In genomic region chr9:16704096-16704488, GRCh38 we compare ENCODE assay signal across 9 cellular contexts.
DNase-seq lines count a peak whose midpoint lies in the region; TF ChIP-seq lines count a peak whose summit lies in the region.
"Had no signal": no experiment of that assay in that cellular context is flagged by ENCODE, and none has a peak within 500 bp of the region (broad histone marks: within the 10 kb centered on the region; RNA-seq: fewer than 3 reads in every experiment).

No MANE protein-coding gene starts in this region.

- no peak overlapping the region for H3K23ac ChIP-seq in mesenchymal stem cell (ENCODE audit: low read length in 2 of 2)

- H4K8ac ChIP-seq in mesenchymal stem cell (ENCODE audit: low read length), result no peak overlapping the region

- peaks cover 11% of the 10 kb centered on the region for H3K4me1 ChIP-seq in mesenchymal stem cell (ENCODE audit: control insufficient read depth, insufficient read depth, low read depth, low read length)
- H3K4me1 ChIP-seq in tibial nerve, result peaks cover 0 to 64% (median 3%) of the 10 kb centered on the region in 4 donors

- H2BK12ac ChIP-seq in mesenchymal stem cell (ENCODE audit: low read length in 2 of 2), result no peak overlapping the region

- peaks cover 4 to 15% of the 10 kb centered on the region in 2 experiments for H3K36me3 ChIP-seq in mesenchymal stem cell (ENCODE audit: control insufficient read depth in 1 of 2, insufficient read depth in 2 of 2, low read depth in 1 of 2, low read length in 2 of 2)
- no peaks in the 10 kb centered on the region for H3K36me3 ChIP-seq in tibial nerve

- peaks cover 10% of the 10 kb centered on the region for H3K79me1 ChIP-seq in mesenchymal stem cell (replicated peaks; ENCODE audit: low read length, poor library complexity, severe bottlenecking)

- peak overlapping the region; percentile 24 to 73 for H3K4ac ChIP-seq in mesenchymal stem cell (ENCODE audit: low read depth in 1 of 2, low read length in 2 of 2)

- 14% methylated on average over 1 of the region's 3 CpGs for WGBS in mesenchymal stem cell
- 37 to 40% methylated on average over 3 of the region's 3 CpGs for WGBS in tibial nerve, 2 donors

- H3K4me2 ChIP-seq in mesenchymal stem cell (ENCODE audit: low read length, poor library complexity, severe bottlenecking), result peak overlapping the region; percentile 66

- peak overlapping the region; percentile 93 for H2BK5ac ChIP-seq in mesenchymal stem cell (ENCODE audit: low read depth, low read length, poor library complexity, severe bottlenecking)

- H3K27me3 ChIP-seq in mesenchymal stem cell (ENCODE audit: control insufficient read depth in 1 of 2, insufficient read depth in 1 of 2, low read length in 2 of 2), result no peaks in the 10 kb centered on the region
- H3K27me3 ChIP-seq in tibial nerve, result no peaks in the 10 kb centered on the region

- H3K27ac ChIP-seq in mesenchymal stem cell (ENCODE audit: low read length, poor library complexity, severe bottlenecking) (peak overlapping the region; percentile 98), tibial nerve (peak overlapping the region in 3 of 4 donors; percentile 58 to 87 (median 83))

- TF ChIP-seq CTCF in astrocyte of the cerebellum (IDR thresholded peaks at IDR 0.05; ENCODE audit: low read depth, low read length, missing control alignments) (no peak), tibial nerve (IDR thresholded peaks at IDR 0.05) (no peak)

- peak overlapping the region in 1 of 2 experiments; percentile 19 for H3K18ac ChIP-seq in mesenchymal stem cell (ENCODE audit: low read depth in 1 of 2, low read length in 2 of 2)

- no peak overlapping the region for H2AFZ ChIP-seq in mesenchymal stem cell (ENCODE audit: low read depth, low read length)

- H3K14ac ChIP-seq in mesenchymal stem cell (ENCODE audit: low read length in 2 of 2), result no peak overlapping the region

- in situ Hi-C loops in astrocyte of the cerebellum (cut with HindIII; ENCODE audit: low sequenced_read_pairs), result no loop called here

- no peak for TF ChIP-seq EP300 in tibial nerve (IDR thresholded peaks at IDR 0.05)

- DNase-seq in M059J (ENCODE audit: low read depth), result peak; percentile 52
- no peak for DNase-seq in astrocyte of the cerebellum (ENCODE audit: low read depth)
- peak; percentile 43 for DNase-seq in mesenchymal stem cell
- DNase-seq in tibial nerve (ENCODE audit: low spot score in 2 of 2), result no peak
- DNase-seq in dedifferentiated amniotic fluid mesenchymal stem cell (ENCODE audit: extremely low spot score), result no peak
- no peak for DNase-seq in SK-N-DZ (ENCODE audit: low spot score)
- DNase-seq in cerebellum (ENCODE audit: low spot score), result no peak
- DNase-seq: erythroblast, NCI-H82 had no signal

- no peak overlapping the region for H2BK15ac ChIP-seq in mesenchymal stem cell (ENCODE audit: low read depth, poor library complexity, severe bottlenecking)

- H3K4me3 ChIP-seq in astrocyte of the cerebellum (ENCODE audit: low read depth, low read length) (peak overlapping the region; percentile 39), mesenchymal stem cell (ENCODE audit: insufficient read depth in 1 of 2, low read depth in 1 of 2, low read length in 2 of 2) (peak overlapping the region in 1 of 2 experiments; percentile 73), tibial nerve (peak overlapping the region in 1 of 4 donors; percentile 42)

- no peaks in the 10 kb centered on the region for H3K9me3 ChIP-seq in mesenchymal stem cell (ENCODE audit: control insufficient read depth, low read length)
- no peaks in the 10 kb centered on the region for H3K9me3 ChIP-seq in tibial nerve

- TF ChIP-seq POLR2A in tibial nerve (IDR thresholded peaks at IDR 0.05), result no peak

- H2BK120ac ChIP-seq in mesenchymal stem cell (ENCODE audit: low read depth, low read length), result no peak overlapping the region

- H4K91ac ChIP-seq in mesenchymal stem cell (ENCODE audit: low read length), result no peak overlapping the region

- peak overlapping the region; percentile 62 for H2AK5ac ChIP-seq in mesenchymal stem cell (ENCODE audit: low read length, severe bottlenecking)

- peak overlapping the region; percentile 96 for H3K9ac ChIP-seq in mesenchymal stem cell (ENCODE audit: low read length)

Comparison
In these comparisons a context has a peak if more than half of its experiments do, and no peak if none do; other contexts are left out.
1. DNase-seq: peak in M059J (single experiment) and mesenchymal stem cell (single experiment); none in astrocyte of the cerebellum (single experiment), tibial nerve (0 of 2), dedifferentiated amniotic fluid mesenchymal stem cell (single experiment), SK-N-DZ (single experiment) and cerebellum (single experiment).